Comparison of ENCODE assay signal across 8 cellular contexts in genomic region chr12:124992874-124993567, GRCh38. TPM values are rescaled to one million over a fixed set of nuclear protein-coding genes. Genes with fewer than 3 reads are reported as not detected.
DNase-seq lines count a peak whose midpoint lies in the region; ATAC-seq, FAIRE-seq and TF ChIP-seq lines count a peak whose summit lies in the region.

No MANE protein-coding gene starts in this region.

- dilution Hi-C loops in keratinocyte (cut with MboI; ENCODE audit: extremely low pct_ligation_motif_present, low sequenced_read_pairs) = no loop called here

- H3K27me3 ChIP-seq in keratinocyte (ENCODE audit: control insufficient read depth, extremely low read depth, insufficient read depth, low read length) = no peaks in the 10 kb centered on the region

- H3K9me1 ChIP-seq in keratinocyte (ENCODE audit: control insufficient read depth, extremely low read depth, insufficient read depth, low read length) = no peaks in the 10 kb centered on the region

- peak overlapping the region; percentile 43 for H3K27ac ChIP-seq in keratinocyte (ENCODE audit: control insufficient read depth, insufficient read depth, low read length)

- ATAC-seq in HG02610 (IDR thresholded peaks at IDR 0.05; ENCODE audit: unreplicated experiment) = peak; percentile 26

- peak overlapping the region; percentile 84 for H3K9ac ChIP-seq in ES-I3 (ENCODE audit: low read depth, low read length)
- H3K9ac ChIP-seq in keratinocyte (ENCODE audit: control insufficient read depth, extremely low read depth, insufficient read depth, low read length) = peak overlapping the region; percentile 44

- H3K79me2 ChIP-seq in keratinocyte (ENCODE audit: control insufficient read depth, insufficient read depth, low read length) = peaks cover 45% of the 10 kb centered on the region

- peak overlapping the region; percentile 71 for H2AFZ ChIP-seq in keratinocyte (ENCODE audit: control insufficient read depth, low read length)

- H3K4me1 ChIP-seq in ES-I3 (ENCODE audit: insufficient read depth, low read length) (0 out of 2 replicates have a peak, but pooled peaks cover 3% of the 10 kb centered on the region), keratinocyte (ENCODE audit: control insufficient read depth, extremely low read depth, insufficient read depth, low read length) (peaks cover 15% of the 10 kb centered on the region)

- no peaks in the 10 kb centered on the region for H3K36me3 ChIP-seq in ES-I3 (ENCODE audit: insufficient read depth, low read length)
- no peaks in the 10 kb centered on the region for H3K36me3 ChIP-seq in keratinocyte (ENCODE audit: control insufficient read depth in 2 of 2, extremely low read depth in 1 of 2, insufficient read depth in 2 of 2, low read length in 2 of 2)

- in situ Hi-C loops in astrocyte of the spinal cord (cut with HindIII; ENCODE audit: low sequenced_read_pairs) = no loop called here

- DNase-seq in NCI-H2029 (lab: John Stamatoyannopoulos, UW) (peak; percentile 56), T-helper 2 cell (peak; percentile 50 to 96 (median 78)), astrocyte of the spinal cord (ENCODE audit: low read depth, low spot score) (peak; percentile 41), keratinocyte (ENCODE audit: low read depth, low spot score) (peak; percentile 73), dedifferentiated amniotic fluid mesenchymal stem cell (ENCODE audit: extremely low spot score) (no peak)
- DNase-seq in stimulated activated CD4-positive, alpha-beta T cell treated with anti-CD3 and anti-CD28 coated beads, Interleukin-1b, Interleukin-23, amount 100 ng/mL, for 48 hours = peak; percentile 91

- H3K4me2 ChIP-seq in keratinocyte (ENCODE audit: control insufficient read depth, extremely low read depth, insufficient read depth, low read depth, low read length) = peak overlapping the region; percentile 96

- peak; percentile 48 for FAIRE-seq in keratinocyte (lab: Jason Lieb, UNC)

- peak; percentile 16 for TF ChIP-seq CTCF in astrocyte of the spinal cord (IDR thresholded peaks at IDR 0.05; ENCODE audit: low read depth, low read length)
- TF ChIP-seq CTCF in keratinocyte (optimal IDR thresholded peaks at IDR 0.05 in 1 of 3, IDR thresholded peaks at IDR 0.05 in 1 of 3, conservative IDR thresholded peaks at IDR 0.05 in 1 of 3; ENCODE audit: extremely low read depth in 1 of 3, insufficient read depth in 2 of 3, low read length in 3 of 3) = peak; percentile 46 to 66 (median 58)

- no peaks in the 10 kb centered on the region for H4K20me1 ChIP-seq in keratinocyte (ENCODE audit: control insufficient read depth, extremely low read depth, insufficient read depth, low read length)

- H3K4me3 ChIP-seq in astrocyte of the spinal cord (ENCODE audit: low read depth, low read length) (peak overlapping the region; percentile 51), keratinocyte (ENCODE audit: control insufficient read depth in 2 of 3, extremely low read depth in 1 of 3, insufficient read depth in 2 of 3, low read depth in 1 of 3, low read length in 3 of 3) (peak overlapping the region; percentile 27 to 74 (median 71))

- H3K9me3 ChIP-seq in ES-I3 (ENCODE audit: control insufficient read depth, insufficient read depth, low read length) = no peaks in the 10 kb centered on the region
- no peaks in the 10 kb centered on the region for H3K9me3 ChIP-seq in keratinocyte (ENCODE audit: control insufficient read depth, low read depth, low read length)

RNA-seq across cellular contexts. Expression of gene BRI3BP, which starts 0.4 kb away (rescaled TPM):
- polyA plus RNA-seq in keratinocyte = 5.5 to 11.6 TPM (median 10.0 TPM) in 3 replicates
- polyA plus RNA-seq in keratinocyte (2011; ENCODE audit: low read depth) = 2.3 TPM
- 4.1 and 5.9 TPM in 2 replicates for polyA plus RNA-seq in keratinocyte (2011; cell fraction: cytosol; rRNA removed)
- polyA plus RNA-seq in keratinocyte (2011; cell fraction: nucleus; rRNA removed) = 7.9 and 9.1 TPM in 2 replicates
- 4.8 and 11.2 TPM in 2 replicates for polyA plus RNA-seq in keratinocyte (2012; ENCODE audit: low replicate concordance)
- 6.4 to 13.2 TPM (median 11.1 TPM) in 3 replicates for polyA minus RNA-seq in keratinocyte
- polyA minus RNA-seq in keratinocyte (2011; cell fraction: cytosol; rRNA and poly(A)+ RNA removed) = 8.2 TPM
- polyA minus RNA-seq in keratinocyte (2011; cell fraction: nucleus; rRNA and poly(A)+ RNA removed) = 9.5 and 14.2 TPM in 2 replicates

RNA-seq across cellular contexts. Expression of gene DHX37, which starts 4.1 kb away (rescaled TPM):
- polyA plus RNA-seq in keratinocyte = 6.6 to 12.7 TPM (median 7.7 TPM) in 3 replicates
- polyA plus RNA-seq in keratinocyte (2011; ENCODE audit: low read depth) = 6.0 TPM
- 4.4 and 8.6 TPM in 2 replicates for polyA plus RNA-seq in keratinocyte (2011; cell fraction: cytosol; rRNA removed)
- 16.1 and 20.6 TPM in 2 replicates for polyA plus RNA-seq in keratinocyte (2011; cell fraction: nucleus; rRNA removed)
- polyA plus RNA-seq in keratinocyte (2012; ENCODE audit: low replicate concordance) = 6.1 and 16.6 TPM in 2 replicates
- polyA minus RNA-seq in keratinocyte = 9.4 to 46.5 TPM (median 11.7 TPM) in 3 replicates
- polyA minus RNA-seq in keratinocyte (2011; cell fraction: cytosol; rRNA and poly(A)+ RNA removed) = 19.6 TPM
- 20.5 and 20.9 TPM in 2 replicates for polyA minus RNA-seq in keratinocyte (2011; cell fraction: nucleus; rRNA and poly(A)+ RNA removed)
